1 cellular context compared by ENCODE assay signal in genomic region chr12:67469666-67470065, GRCh38.
TF ChIP-seq lines count a peak whose summit lies in the region.

No MANE protein-coding gene starts in this region.

TF ChIP-seq in GM23338, 12 proteins besides CTCF, POLR2A, EP300 and RAD21 (continued from another document):
- TF ChIP-seq REST (IDR thresholded peaks at IDR 0.05; ENCODE audit: unreplicated experiment) (no peak), ZNF331 (CRISPR knock-in tag; IDR thresholded peaks at IDR 0.05; ENCODE audit: low read depth) (no peak), EZH2phosphoT487 (IDR thresholded peaks at IDR 0.05; ENCODE audit: unreplicated experiment) (no peak), ZNF114 (CRISPR knock-in tag; IDR thresholded peaks at IDR 0.05) (no peak), EZH2 (IDR thresholded peaks at IDR 0.05; ENCODE audit: low read depth, unreplicated experiment) (no peak)
